ENCODE assay signal across 9 cellular contexts in genomic region chr16:51762081-51762995, GRCh38.
DNase-seq lines count a peak whose midpoint lies in the region; ATAC-seq lines count a peak whose summit lies in the region.
"Had no signal": no experiment of that assay in that cellular context is flagged by ENCODE, and none has a peak within 500 bp of the region (broad histone marks: within the 10 kb centered on the region; RNA-seq: fewer than 3 reads in every experiment).

No MANE protein-coding gene starts in this region.

- peaks cover 0 to 2% of the 10 kb centered on the region in 2 donors for H3K9me3 Mint-ChIP-seq in activated T-cell treated with anti-CD3 and anti-CD28 coated beads, Interleukin-2, amount 50 U/mL, for 72 hours

- peak; percentile 76 for ATAC-seq in GM19468 (IDR thresholded peaks at IDR 0.05; ENCODE audit: extremely low read depth, unreplicated experiment)
- peak; percentile 62 to 68 for ATAC-seq in activated T-cell treated with anti-CD3 and anti-CD28 coated beads, Interleukin-2, amount 50 U/mL, for 72 hours (replicated peaks in 1 of 2)

- H3K27me3 Mint-ChIP-seq in activated T-cell treated with anti-CD3 and anti-CD28 coated beads, Interleukin-2, amount 50 U/mL, for 72 hours (ENCODE audit: low read depth) = peaks cover 21% of the 10 kb centered on the region

- peaks cover 6% of the 10 kb centered on the region for H3K4me1 Mint-ChIP-seq in activated T-cell treated with anti-CD3 and anti-CD28 coated beads, Interleukin-2, amount 50 U/mL, for 72 hours (ENCODE audit: low read depth)

- DNase-seq in DMS79 (lab: John Stamatoyannopoulos, UW) (peak; percentile 20), HK-2 (ENCODE audit: unreplicated experiment) (peak; percentile 81), NCI-H82 treated with DMSO at 0.1 percent for 48 hours (lab: John Stamatoyannopoulos, UW; ENCODE audit: unreplicated experiment) (peak; percentile 81), globus pallidus (ENCODE audit: low spot score) (peak; percentile 82), pons (ENCODE audit: low spot score) (peak; percentile 85), NCI-H226 (no peak)
- peak; percentile 58 to 69 for DNase-seq in activated T-cell treated with anti-CD3 and anti-CD28 coated beads, Interleukin-2, amount 50 U/mL, for 72 hours

- no peaks in the 10 kb centered on the region for H3K36me3 Mint-ChIP-seq in activated T-cell treated with anti-CD3 and anti-CD28 coated beads, Interleukin-2, amount 50 U/mL, for 72 hours (ENCODE audit: insufficient read depth in 2 of 2)
- H3K36me3 Mint-ChIP-seq: activated naive CD8-positive, alpha-beta T cell had no signal

- H3K4me3 Mint-ChIP-seq in activated T-cell treated with anti-CD3 and anti-CD28 coated beads, Interleukin-2, amount 50 U/mL, for 72 hours = no peak overlapping the region
- H3K4me3 Mint-ChIP-seq: activated naive CD8-positive, alpha-beta T cell had no signal

- H3K27ac Mint-ChIP-seq in activated T-cell treated with anti-CD3 and anti-CD28 coated beads, Interleukin-2, amount 50 U/mL, for 72 hours = no peak overlapping the region
- H3K27ac Mint-ChIP-seq: activated naive CD8-positive, alpha-beta T cell had no signal
